ENCODE assay signal across 7 cellular contexts in genomic region chr19:50906217-50906616, GRCh38. TPM values are rescaled to one million over a fixed set of nuclear protein-coding genes. Genes with fewer than 3 reads are reported as not detected.
DNase-seq lines count a peak whose midpoint lies in the region; ATAC-seq and TF ChIP-seq lines count a peak whose summit lies in the region.

No MANE protein-coding gene starts in this region.

- ATAC-seq in HG03469 (IDR thresholded peaks at IDR 0.05; ENCODE audit: unreplicated experiment), result no peak
- ATAC-seq in GM21786 (IDR thresholded peaks at IDR 0.05; ENCODE audit: unreplicated experiment), result no peak

- H3K9me3 ChIP-seq in adrenal gland (replicated peaks in 1 of 3), result no peaks in the 10 kb centered on the region

- H3K27ac ChIP-seq in adrenal gland, result no peak overlapping the region

- peak overlapping the region; percentile 27 for H3K27ac Mint-ChIP-seq in neural crest cell (ENCODE audit: unreplicated experiment)

- DNase-seq in NCI-H1105 treated with DMSO at 0.1 percent for 48 hours (lab: John Stamatoyannopoulos, UW), result peak; percentile 23
- DNase-seq in adrenal gland, result peak in 3 of 7 donors; percentile 36 to 60 (median 40)
- DNase-seq in neural crest cell (ENCODE audit: low read depth, low spot score), result peak; percentile 46
- no peak for DNase-seq in NCI-H1694 (lab: John Stamatoyannopoulos, UW)

- H3K4me1 ChIP-seq in adrenal gland (replicated peaks in 1 of 2), result no peaks in the 10 kb centered on the region

- H3K27me3 Mint-ChIP-seq in neural crest cell (ENCODE audit: low read depth), result peaks cover 28% of the 10 kb centered on the region

- no peak overlapping the region for H3K4me3 Mint-ChIP-seq in neural crest cell

- peaks cover 4% of the 10 kb centered on the region for H3K4me1 Mint-ChIP-seq in neural crest cell

- WGBS in adrenal gland, 4 donors, result 22 to 43% (median 35%) methylated on average over 5 of the region's 5 CpGs

- H3K36me3 ChIP-seq in adrenal gland (replicated peaks in 1 of 2), result no peaks in the 10 kb centered on the region

- H3K9me3 Mint-ChIP-seq in neural crest cell, result no peaks in the 10 kb centered on the region

- TF ChIP-seq POLR2A in adrenal gland (IDR thresholded peaks at IDR 0.05), result no peak

- H3K36me3 Mint-ChIP-seq in neural crest cell (ENCODE audit: low read depth), result no peaks in the 10 kb centered on the region

- H3K27me3 ChIP-seq in adrenal gland, result peaks cover 18% of the 10 kb centered on the region

- TF ChIP-seq CTCF in GM12873 (IDR thresholded peaks at IDR 0.05; ENCODE audit: insufficient read depth, low read depth, low read length, missing control alignments), result peak; percentile 77
- TF ChIP-seq CTCF in adrenal gland (IDR thresholded peaks at IDR 0.05), result peak; percentile 18 to 35 (median 24)
- TF ChIP-seq CTCF in neural crest cell (conservative IDR thresholded peaks at IDR 0.05), result peak; percentile 55

- intact Hi-C loops in adrenal gland (cut with DNase I), result no loop called here

- H3K4me3 ChIP-seq in adrenal gland, result no peak overlapping the region

RNA-seq across cellular contexts. Expression of gene KLK4, which starts 5.0 kb away (rescaled TPM):
- total RNA-seq in adrenal gland, result 10 to 100 TPM in 1 of 8 donors, 1 to 10 TPM in 3, under 1 TPM in 1, not detected in 3; 0.28 to 10.2 (median 2.2) TPM
- 10 to 100 TPM in 2 of 3 donors, under 1 TPM in 1; 0.42 to 16.8 (median 10.9) TPM for polyA plus RNA-seq in adrenal gland
- total RNA-seq in neural crest cell, result not detected in 2 replicates

RNA-seq across cellular contexts. Expression of gene KLK2, which starts 33.0 kb away (rescaled TPM):
- total RNA-seq in adrenal gland, result under 1 TPM in 1 of 8 donors, not detected in 7; 0.61 TPM
- polyA plus RNA-seq in adrenal gland, result under 1 TPM in 1 of 3 donors, not detected in 2; 0.20 TPM
- total RNA-seq in neural crest cell, result not detected in 2 replicates

RNA-seq across cellular contexts. Expression of gene KLK5, which starts 46.6 kb away (rescaled TPM):
- not detected for total RNA-seq in adrenal gland
- not detected for polyA plus RNA-seq in adrenal gland
- total RNA-seq in neural crest cell, result not detected in 2 replicates

RNA-seq across cellular contexts. Expression of gene KLK3, which starts 51.5 kb away (rescaled TPM):
- total RNA-seq in adrenal gland, result 1 to 10 TPM in 2 of 8 donors, under 1 TPM in 2, not detected in 4; 0.31 to 4.8 (median 2.5) TPM
- 10 to 100 TPM in 1 of 3 donors, 1 to 10 TPM in 1, under 1 TPM in 1; 0.35 to 26.0 (median 1.3) TPM for polyA plus RNA-seq in adrenal gland
- total RNA-seq in neural crest cell, result not detected in 2 replicates

Comparison
In these comparisons a context has a peak if more than half of its experiments do, and no peak if none do; other contexts are left out.
1. CTCF ChIP-seq: peak in every context shown above with its lines; median percentile 77 in GM12873; 55 in neural crest cell; 24 in adrenal gland.